Comparison of ENCODE assay signal across 8 cellular contexts in genomic region chr6:12009180-12009748, GRCh38. TPM values are rescaled to one million over a fixed set of nuclear protein-coding genes. Genes with fewer than 3 reads are reported as not detected.
DNase-seq lines count a peak whose midpoint lies in the region; ATAC-seq and TF ChIP-seq lines count a peak whose summit lies in the region.

No MANE protein-coding gene starts in this region.

- no peaks in the 10 kb centered on the region for H4K20me1 ChIP-seq in GM23338 (replicated peaks; ENCODE audit: insufficient read depth)

- H3K4me3 Mint-ChIP-seq in GM23338: peak overlapping the region; percentile 89

- 0 out of 3 replicates have a peak, but pooled peaks cover 4% of the 10 kb centered on the region for H3K9me3 Mint-ChIP-seq in GM23338

- H3K27me3 ChIP-seq in GM23338 (ENCODE audit: insufficient read depth) (peaks cover 15% of the 10 kb centered on the region), gastroesophageal sphincter (no peaks in the 10 kb centered on the region)

- H3K36me3 Mint-ChIP-seq in GM23338 (ENCODE audit: low read depth): peaks cover 6% of the 10 kb centered on the region; the same call in 2 of the 3 replicates

- H3K27ac ChIP-seq in GM23338 (ENCODE audit: low read depth) (no peak overlapping the region), VCaP (peak overlapping the region; percentile 81), gastroesophageal sphincter (peak overlapping the region; percentile 71 to 100 (median 94)), skin epidermis (peak overlapping the region; percentile 76 to 99 (median 97))

- no peak for TF ChIP-seq EP300 in gastroesophageal sphincter (IDR thresholded peaks at IDR 0.05)

- DNase-seq in GM23338 (ENCODE audit: low spot score) (no peak), NK-92 (lab: John Stamatoyannopoulos, UW; ENCODE audit: unreplicated experiment) (no peak)
- no peak for DNase-seq in effector CD4-positive, alpha-beta T cell

- peaks cover 9% of the 10 kb centered on the region for H3K27me3 Mint-ChIP-seq in GM23338 (ENCODE audit: insufficient read depth, low read depth, poor library complexity)

- peaks cover 28% of the 10 kb centered on the region for H3K4me1 ChIP-seq in GM23338 (ENCODE audit: insufficient read depth)
- H3K4me1 ChIP-seq in gastroesophageal sphincter: peaks cover 0 to 37% (median 12%) of the 10 kb centered on the region in 3 donors

- H3K9me2 ChIP-seq in GM23338 (ENCODE audit: insufficient read depth): no peaks in the 10 kb centered on the region

- H3K4me2 ChIP-seq in GM23338: peak overlapping the region; percentile 92

- TF ChIP-seq CTCF in GM23338 (conservative IDR thresholded peaks at IDR 0.05; ENCODE audit: low read depth in 2 of 2) (no peak), VCaP (conservative IDR thresholded peaks at IDR 0.05) (no peak), gastroesophageal sphincter (IDR thresholded peaks at IDR 0.05) (no peak)

- peak in 1 of 2 donors; percentile 2 for TF ChIP-seq POLR2A in gastroesophageal sphincter (IDR thresholded peaks at IDR 0.05)

- peak overlapping the region; percentile 95 for H3K4me3 ChIP-seq in GM23338
- peak overlapping the region; percentile 37 to 89 for H3K4me3 ChIP-seq in gastroesophageal sphincter
- peak overlapping the region; percentile 54 to 84 (median 74) for H3K4me3 ChIP-seq in skin epidermis

- peaks cover 15% of the 10 kb centered on the region for H3K79me2 ChIP-seq in GM23338 (replicated peaks; ENCODE audit: insufficient read depth)

- ATAC-seq in GM23338: no peak
- ATAC-seq in gastroesophageal sphincter: no peak
- ATAC-seq in GM19463 (IDR thresholded peaks at IDR 0.05; ENCODE audit: unreplicated experiment): no peak
- ATAC-seq in GM19467 (IDR thresholded peaks at IDR 0.05; ENCODE audit: unreplicated experiment): no peak

- H3K9me3 ChIP-seq in gastroesophageal sphincter: no peaks in the 10 kb centered on the region

- H3K27ac Mint-ChIP-seq in GM23338: no peak overlapping the region

- H2AFZ ChIP-seq in GM23338: 0 out of 2 replicates have a peak overlapping the region, but pooled peaks have one; percentile 65

- H3F3A ChIP-seq in GM23338 (replicated peaks; ENCODE audit: low read depth): peaks cover 15% of the 10 kb centered on the region; the same call in 1 of the 2 replicates

- H3K36me3 ChIP-seq in GM23338 (ENCODE audit: insufficient read depth) (no peaks in the 10 kb centered on the region), gastroesophageal sphincter (no peaks in the 10 kb centered on the region)

- 0% methylated on average over 1 to 2 of the region's 29 CpGs for WGBS in gastroesophageal sphincter (ENCODE audit: low coverage in 1 of 2), 2 donors

- H3K4me1 Mint-ChIP-seq in GM23338: peaks cover 18% of the 10 kb centered on the region

TF ChIP-seq in GM23338, 12 proteins besides CTCF, POLR2A, EP300 and RAD21:
- TF ChIP-seq EZH2phosphoT487 (IDR thresholded peaks at IDR 0.05; ENCODE audit: unreplicated experiment) (no peak), STAT1 (IDR thresholded peaks at IDR 0.05; ENCODE audit: unreplicated experiment) (no peak), REST (IDR thresholded peaks at IDR 0.05; ENCODE audit: unreplicated experiment) (no peak)

RNA-seq across cellular contexts. Expression of gene HIVEP1, which starts 2.8 kb away (rescaled TPM):
- 16.5 and 21.7 TPM in 2 replicates for total RNA-seq in GM23338 (2014; rRNA removed; shearing (Covaris generic))
- polyA plus RNA-seq in GM23338 (2016; fragmentation: Nextera tagmentation; extraction: Ambion mirVana): 7.7 and 10.1 TPM in 2 replicates
- 10 to 100 TPM; 15.2 to 26.9 (median 17.6) TPM for total RNA-seq in gastroesophageal sphincter
